Comparison of ENCODE assay signal across 5 cellular contexts in the genomic region with DNA sequence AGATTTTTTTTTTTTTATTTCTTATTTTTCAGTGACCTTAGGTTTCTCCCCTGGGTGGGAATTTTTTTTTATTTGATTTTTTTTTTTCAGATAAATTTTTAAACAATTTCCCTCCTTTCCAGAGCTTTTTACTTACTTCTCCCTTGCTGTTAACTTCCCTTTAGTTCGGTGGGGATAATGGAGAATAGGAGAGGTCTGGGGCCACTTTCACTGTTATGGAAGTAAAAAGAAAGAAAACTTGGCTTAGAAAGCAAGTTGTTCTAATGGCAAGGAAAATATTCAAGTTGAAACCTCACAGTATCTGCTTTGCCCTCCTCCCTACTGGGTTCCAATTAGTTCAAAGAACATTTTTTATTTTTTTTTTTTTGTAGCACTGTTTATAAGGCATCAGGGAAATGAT.
"Had no signal": no experiment of that assay in that cellular context is flagged by ENCODE, and none has a peak within 500 bp of the region (broad histone marks: within the 10 kb centered on the region; RNA-seq: fewer than 3 reads in every experiment).

No MANE protein-coding gene starts in this region.

- DNase-seq: GOT3, H9, HCEC 1CT, IMR-90 had no signal

- H3K4me3 ChIP-seq: K562 had no signal

- ATAC-seq: K562 had no signal
